7 cellular contexts compared by ENCODE assay signal in the genomic region with DNA sequence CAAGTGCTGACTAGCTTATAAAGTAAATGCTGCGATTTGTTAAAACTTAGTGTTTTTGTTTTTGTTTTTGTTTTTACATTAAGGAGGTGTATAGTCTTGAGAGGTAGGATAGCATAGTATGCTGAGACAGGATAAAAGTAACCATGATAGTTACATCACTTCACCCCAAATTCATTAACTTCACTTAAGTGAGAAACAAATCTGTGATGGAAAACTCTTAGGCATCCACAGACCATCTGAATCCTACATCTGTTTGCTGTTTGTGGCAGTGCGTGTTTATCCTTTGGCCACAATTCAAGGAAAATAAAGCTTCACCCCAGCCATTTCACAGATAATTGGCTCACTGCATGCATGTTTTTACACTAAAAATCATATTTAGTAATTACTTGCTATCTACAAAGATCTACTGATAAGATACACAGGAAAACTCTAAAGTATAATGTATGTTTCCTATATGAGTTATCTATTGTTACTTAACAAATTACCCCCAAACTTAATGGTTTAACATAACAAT.
"Had no signal": no experiment of that assay in that cellular context is flagged by ENCODE, and none has a peak within 500 bp of the region (broad histone marks: within the 10 kb centered on the region; RNA-seq: fewer than 3 reads in every experiment).

No MANE protein-coding gene starts in this region.

- H3K27ac ChIP-seq: HL-60, KMS-11 had no signal

- H3K4me3 ChIP-seq: K562 had no signal

- ATAC-seq: HepG2, K562 had no signal

- H3K9ac ChIP-seq: KMS-11 had no signal

- H3K4me2 ChIP-seq: KMS-11 had no signal

- DNase-seq: IMR-90, KBM-7, KG1 had no signal

- FAIRE-seq: HepG2, K562 had no signal
